Comparison of ENCODE assay signal across 1 cellular context in the genomic region with DNA sequence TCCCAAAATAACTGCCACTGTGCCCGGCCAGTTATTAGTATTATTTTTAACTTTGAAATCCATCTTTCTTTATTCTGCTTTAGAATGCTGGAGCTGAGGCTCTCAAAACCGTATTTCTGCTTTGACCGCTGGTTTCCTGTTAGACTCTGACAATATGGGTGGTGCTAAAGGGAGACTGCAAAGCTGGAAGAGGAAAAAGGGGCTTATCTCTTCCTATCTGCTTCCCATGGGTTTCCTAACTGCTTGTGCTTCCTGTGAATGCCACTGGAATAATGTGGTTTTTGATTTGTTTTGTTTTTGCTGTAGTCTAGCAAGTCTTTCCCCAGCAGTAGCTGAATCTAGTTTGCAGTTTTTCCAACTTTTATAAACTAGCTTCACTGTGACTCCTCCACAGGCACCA.
TF ChIP-seq lines count a peak whose summit lies in the region.

No MANE protein-coding gene starts in this region.

TF ChIP-seq in endothelial cell of umbilical vein, 7 proteins besides CTCF, POLR2A, EP300 and RAD21:
- TF ChIP-seq GATA2 (IDR thresholded peaks at IDR 0.05; ENCODE audit: insufficient read depth, insufficient read length, low read depth, low read length) (peak; percentile 76), FOS (IDR thresholded peaks at IDR 0.05; ENCODE audit: borderline replicate concordance, insufficient read depth, low read length) (no peak)
